25 cellular contexts compared by ENCODE assay signal in genomic region chr1:117523111-117523510, GRCh38.
DNase-seq lines count a peak whose midpoint lies in the region; ATAC-seq, FAIRE-seq and TF ChIP-seq lines count a peak whose summit lies in the region.
"Had no signal": no experiment of that assay in that cellular context is flagged by ENCODE, and none has a peak within 500 bp of the region (broad histone marks: within the 10 kb centered on the region; RNA-seq: fewer than 3 reads in every experiment).

No MANE protein-coding gene starts in this region.

- no peaks in the 10 kb centered on the region for H3K9me3 ChIP-seq in mammary epithelial cell (replicated peaks; ENCODE audit: insufficient read depth, low read length)
- H3K9me3 ChIP-seq in breast epithelium, result no peaks in the 10 kb centered on the region
- no peaks in the 10 kb centered on the region for H3K9me3 ChIP-seq in mucosa of descending colon
- H3K9me3 ChIP-seq: BLaER1, HAP-1 had no signal

- no peak overlapping the region for H3K4me3 Mint-ChIP-seq in WTC11
- H3K4me3 Mint-ChIP-seq: B cell; CD4-positive, CD25-positive, alpha-beta regulatory T cell; CD8-positive, alpha-beta T cell; HFFc6 had no signal

- no peak for DNase-seq in mammary epithelial cell
- no peak for DNase-seq in breast epithelium (ENCODE audit: low spot score in 2 of 2)
- no peak for DNase-seq in mucosa of descending colon
- no peak for DNase-seq in GM03348 (ENCODE audit: low spot score)
- DNase-seq in foreskin melanocyte, result no peak
- DNase-seq in WTC11 (ENCODE audit: low spot score), result no peak
- DNase-seq: CD4-positive, CD25-positive, alpha-beta regulatory T cell; CD8-positive, alpha-beta T cell; DMS 273 treated with DMSO at 0.1 percent for 48 hours; DMS79; EL; GDM1; GOT3; HFFc6 had no signal

- BruUV-seq in mammary epithelial cell (replicated peaks; lab: Mats Ljungman, UMichigan), result TSS peak; percentile 14

- H3K27ac Mint-ChIP-seq in WTC11, result no peak overlapping the region
- H3K27ac Mint-ChIP-seq: B cell; CD8-positive, alpha-beta T cell; HFFc6 had no signal

- dilution Hi-C loops in mammary epithelial cell (cut with HindIII; ENCODE audit: low sequenced_read_pairs), result no loop called here

- ATAC-seq in mucosa of descending colon, result peak; percentile 83
- no peak for ATAC-seq in WTC11
- ATAC-seq: CD8-positive, alpha-beta T cell had no signal

- 100% methylated on average over 1 of the region's 1 CpG for WGBS in mammary epithelial cell (ENCODE audit: low coverage, missing lambda C conversion rate)

- H3K9ac ChIP-seq in mammary epithelial cell (ENCODE audit: insufficient read depth, low read length), result no peak overlapping the region
- H3K9ac ChIP-seq: BLaER1 had no signal

- no peaks in the 10 kb centered on the region for H3K27me3 Mint-ChIP-seq in WTC11 (ENCODE audit: low read depth)
- H3K27me3 Mint-ChIP-seq: B cell; CD4-positive, CD25-positive, alpha-beta regulatory T cell had no signal

- H3K36me3 ChIP-seq in mammary epithelial cell (ENCODE audit: insufficient read depth, low read length) (peaks cover 2% of the 10 kb centered on the region), breast epithelium (no peaks in the 10 kb centered on the region), mucosa of descending colon (ENCODE audit: low read depth) (no peaks in the 10 kb centered on the region)
- H3K36me3 ChIP-seq: HAP-1 had no signal

- no peaks in the 10 kb centered on the region for H3K79me2 ChIP-seq in mammary epithelial cell (ENCODE audit: insufficient read depth, low read length)

- no peaks in the 10 kb centered on the region for H3K4me1 ChIP-seq in mammary epithelial cell (ENCODE audit: insufficient read depth, low read length)
- no peaks in the 10 kb centered on the region for H3K4me1 ChIP-seq in breast epithelium
- no peaks in the 10 kb centered on the region for H3K4me1 ChIP-seq in mucosa of descending colon (ENCODE audit: low read depth)
- H3K4me1 ChIP-seq: BLaER1, HAP-1 had no signal

- 0 out of 2 replicates have a peak, but pooled peaks cover 6% of the 10 kb centered on the region for H3K9me3 Mint-ChIP-seq in WTC11
- H3K9me3 Mint-ChIP-seq: CD4-positive, CD25-positive, alpha-beta regulatory T cell; CD8-positive, alpha-beta T cell; HFFc6 had no signal

- intact Hi-C loops in mammary epithelial cell (cut with micrococcal nuclease) (no loop called here), breast epithelium (cut with DNase I; ENCODE audit: low total_unique reads) (no loop called here), mucosa of descending colon (cut with DNase I, micrococcal nuclease) (no loop called here)

- H3K36me3 Mint-ChIP-seq in WTC11, result no peaks in the 10 kb centered on the region

- H2AFZ ChIP-seq in mammary epithelial cell (ENCODE audit: low read depth, low read length), result no peak overlapping the region

- no peak for TF ChIP-seq CTCF in mammary epithelial cell (conservative IDR thresholded peaks at IDR 0.05 in 1 of 2, IDR thresholded peaks at IDR 0.05 in 1 of 2; ENCODE audit: extremely low read depth in 1 of 2, insufficient read depth in 1 of 2, low read depth in 1 of 2, low read length in 2 of 2)
- no peak for TF ChIP-seq CTCF in breast epithelium (IDR thresholded peaks at IDR 0.05)
- no peak for TF ChIP-seq CTCF in mucosa of descending colon (IDR thresholded peaks at IDR 0.05)
- TF ChIP-seq CTCF in WTC11 (IDR thresholded peaks at IDR 0.05), result no peak

- in situ Hi-C loops in mammary epithelial cell (cut with MboI; ENCODE audit: low sequenced_read_pairs in 2 of 2), result loop anchor here (10.0 to 25.0 kb wide), 2 partner anchors 242 to 364 kb away; no protein-coding TSS in a partner anchor

- H3K4me2 ChIP-seq in mammary epithelial cell (ENCODE audit: insufficient read depth, low read depth, low read length), result no peak overlapping the region
- H3K4me2 ChIP-seq: BLaER1 had no signal

- FAIRE-seq in colon (lab: Jason Lieb, UNC), result peak; percentile 24
- FAIRE-seq: A204.1, D721Med, GM12891, GM18507, H54 had no signal

- CTCF ChIA-PET in mammary epithelial cell (lab: Charles Lee; ENCODE audit: low non-redundant PET) (no interaction called here), WTC11 (lab: Charles Lee) (no interaction called here)

- H3K27me3 ChIP-seq in mammary epithelial cell (ENCODE audit: insufficient read depth, low read length) (no peaks in the 10 kb centered on the region), breast epithelium (no peaks in the 10 kb centered on the region)
- H3K27me3 ChIP-seq: BLaER1 had no signal

- POLR2A ChIA-PET in WTC11 (lab: Charles Lee), result no interaction called here

- no peak overlapping the region for H3K27ac ChIP-seq in mammary epithelial cell (ENCODE audit: insufficient read depth, low read depth, low read length)
- no peak overlapping the region for H3K27ac ChIP-seq in breast epithelium
- H3K27ac ChIP-seq: 22Rv1, BLaER1, C4-2B had no signal

- H3K4me3 ChIP-seq in mammary epithelial cell (replicated peaks in 1 of 3; ENCODE audit: insufficient read depth in 1 of 3, low read depth in 2 of 3, low read length in 3 of 3), result no peak overlapping the region
- H3K4me3 ChIP-seq in breast epithelium, result no peak overlapping the region
- no peak overlapping the region for H3K4me3 ChIP-seq in mucosa of descending colon
- H3K4me3 ChIP-seq: BLaER1, HAP-1 had no signal

- no peaks in the 10 kb centered on the region for H4K20me1 ChIP-seq in mammary epithelial cell (ENCODE audit: insufficient read depth, low read length)
- H4K20me1 ChIP-seq: BLaER1 had no signal

- no peak for TF ChIP-seq POLR2A in breast epithelium (IDR thresholded peaks at IDR 0.05)

- H3K4me1 Mint-ChIP-seq in WTC11, result no peaks in the 10 kb centered on the region
- H3K4me1 Mint-ChIP-seq: B cell had no signal

TF ChIP-seq in WTC11, 78 proteins besides CTCF, POLR2A, EP300 and RAD21:
- TF ChIP-seq NR3C1 (CRISPR knock-in tag; conservative IDR thresholded peaks at IDR 0.05; ENCODE audit: low read depth) (no peak), ATF3 (CRISPR knock-in tag; conservative IDR thresholded peaks at IDR 0.05) (no peak), ZNF138 (CRISPR knock-in tag; conservative IDR thresholded peaks at IDR 0.05) (no peak), ZNF396 (CRISPR knock-in tag; IDR thresholded peaks at IDR 0.05; ENCODE audit: borderline replicate concordance) (no peak), SP1 (CRISPR knock-in tag; conservative IDR thresholded peaks at IDR 0.05) (no peak), FOXP4 (CRISPR knock-in tag; IDR thresholded peaks at IDR 0.05) (no peak)
